In the genomic region with DNA sequence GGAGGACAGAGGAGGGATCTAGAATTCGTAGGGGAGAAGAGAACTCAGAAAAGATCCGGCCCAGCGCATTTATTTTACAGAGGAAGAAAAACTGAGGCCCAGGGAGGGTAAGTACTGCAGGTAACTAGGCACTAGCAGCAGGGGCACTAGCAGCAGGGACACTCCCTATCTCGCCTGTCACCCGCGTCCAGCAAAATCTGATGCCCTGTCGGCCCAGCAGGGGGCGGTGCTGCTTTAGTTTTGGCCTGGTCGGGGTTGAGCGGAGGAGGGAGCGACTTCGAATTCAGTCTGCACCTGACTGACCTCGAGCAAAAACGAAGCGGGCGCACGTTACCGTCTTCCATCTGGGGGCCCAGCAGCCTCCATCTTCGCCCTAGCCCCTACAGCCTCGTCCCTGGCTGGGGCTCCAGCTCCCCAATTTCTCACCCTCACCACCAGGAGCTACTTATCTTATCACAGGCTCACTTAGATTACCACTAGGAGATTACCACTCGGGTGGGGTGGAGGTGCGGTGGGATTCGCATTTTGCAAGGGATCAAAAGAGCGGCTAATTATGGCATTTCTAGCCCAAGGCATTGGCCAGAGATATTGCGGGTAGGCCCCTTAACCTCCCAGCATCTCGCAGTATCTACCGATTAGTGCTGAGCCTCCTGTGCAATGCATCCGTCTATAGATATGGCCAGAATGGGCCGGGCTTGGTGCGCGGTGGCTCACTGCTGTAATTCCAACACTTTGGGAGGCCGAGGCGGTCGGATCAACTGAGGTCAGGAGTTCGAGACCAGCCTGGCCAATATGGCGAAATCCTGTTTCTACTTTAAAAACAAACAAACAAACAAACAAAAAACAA, we compare ENCODE assay signal across 1 cellular context.
TF ChIP-seq lines count a peak whose summit lies in the region.

No MANE protein-coding gene starts in this region.

TF ChIP-seq in HepG2, 621 proteins besides CTCF, POLR2A, EP300 and RAD21 (continued from another document and continues in another):
- no peak for TF ChIP-seq ZNF142 (CRISPR knock-in tag; IDR thresholded peaks at IDR 0.05)
- no peak for TF ChIP-seq GATA4 (IDR thresholded peaks at IDR 0.05; ENCODE audit: borderline replicate concordance, low read depth)
- no peak for TF ChIP-seq FOXC1 (CRISPR knock-in tag; IDR thresholded peaks at IDR 0.05; ENCODE audit: borderline replicate concordance)
- TF ChIP-seq THYN1 (CRISPR knock-in tag; IDR thresholded peaks at IDR 0.05; ENCODE audit: borderline replicate concordance, low read depth), result no peak
- TF ChIP-seq ZNF713 (CRISPR knock-in tag; IDR thresholded peaks at IDR 0.05), result no peak
- TF ChIP-seq ZNF251 (CRISPR knock-in tag; IDR thresholded peaks at IDR 0.05), result no peak
- TF ChIP-seq ASH2L (IDR thresholded peaks at IDR 0.05; ENCODE audit: insufficient read length, low read depth, low read length), result no peak
- peak; percentile 58; the same call in 1 of the 2 replicates for TF ChIP-seq IRF2 (CRISPR knock-in tag; IDR thresholded peaks at IDR 0.05)
- TF ChIP-seq, protein P1, sequence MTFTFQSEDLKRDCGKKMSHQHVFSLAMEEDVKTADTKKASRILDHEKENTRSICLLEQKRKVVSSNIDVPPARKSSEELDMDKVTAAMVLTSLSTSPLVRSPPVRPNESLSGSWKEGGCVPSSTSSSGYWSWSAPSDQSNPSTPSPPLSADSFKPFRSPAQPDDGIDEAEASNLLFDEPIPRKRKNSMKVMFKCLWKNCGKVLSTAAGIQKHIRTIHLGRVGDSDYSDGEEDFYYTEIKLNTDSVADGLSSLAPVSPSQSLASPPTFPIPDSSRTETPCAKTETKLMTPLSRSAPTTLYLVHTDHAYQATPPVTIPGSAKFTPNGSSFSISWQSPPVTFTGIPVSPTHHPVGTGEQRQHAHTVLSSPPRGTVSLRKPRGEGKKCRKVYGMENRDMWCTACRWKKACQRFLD (CRISPR knock-in tag; IDR thresholded peaks at IDR 0.05; ENCODE audit: borderline replicate concordance), result no peak
- no peak for TF ChIP-seq IKZF1 (IDR thresholded peaks at IDR 0.05)
- TF ChIP-seq DBP (CRISPR knock-in tag; IDR thresholded peaks at IDR 0.05; ENCODE audit: not compliant biosample characterization), result no peak
- no peak for TF ChIP-seq ZNF121 (CRISPR knock-in tag; IDR thresholded peaks at IDR 0.05)
- TF ChIP-seq, protein P2, sequence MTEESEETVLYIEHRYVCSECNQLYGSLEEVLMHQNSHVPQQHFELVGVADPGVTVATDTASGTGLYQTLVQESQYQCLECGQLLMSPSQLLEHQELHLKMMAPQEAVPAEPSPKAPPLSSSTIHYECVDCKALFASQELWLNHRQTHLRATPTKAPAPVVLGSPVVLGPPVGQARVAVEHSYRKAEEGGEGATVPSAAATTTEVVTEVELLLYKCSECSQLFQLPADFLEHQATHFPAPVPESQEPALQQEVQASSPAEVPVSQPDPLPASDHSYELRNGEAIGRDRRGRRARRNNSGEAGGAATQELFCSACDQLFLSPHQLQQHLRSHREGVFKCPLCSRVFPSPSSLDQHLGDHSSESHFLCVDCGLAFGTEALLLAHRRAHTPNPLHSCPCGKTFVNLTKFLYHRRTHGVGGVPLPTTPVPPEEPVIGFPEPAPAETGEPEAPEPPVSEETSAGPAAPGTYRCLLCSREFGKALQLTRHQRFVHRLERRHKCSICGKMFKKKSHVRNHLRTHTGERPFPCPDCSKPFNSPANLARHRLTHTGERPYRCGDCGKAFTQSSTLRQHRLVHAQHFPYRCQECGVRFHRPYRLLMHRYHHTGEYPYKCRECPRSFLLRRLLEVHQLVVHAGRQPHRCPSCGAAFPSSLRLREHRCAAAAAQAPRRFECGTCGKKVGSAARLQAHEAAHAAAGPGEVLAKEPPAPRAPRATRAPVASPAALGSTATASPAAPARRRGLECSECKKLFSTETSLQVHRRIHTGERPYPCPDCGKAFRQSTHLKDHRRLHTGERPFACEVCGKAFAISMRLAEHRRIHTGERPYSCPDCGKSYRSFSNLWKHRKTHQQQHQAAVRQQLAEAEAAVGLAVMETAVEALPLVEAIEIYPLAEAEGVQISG (CRISPR knock-in tag; IDR thresholded peaks at IDR 0.05), result peak; percentile 23; the same call in 1 of the 2 replicates
- TF ChIP-seq, protein P3, sequence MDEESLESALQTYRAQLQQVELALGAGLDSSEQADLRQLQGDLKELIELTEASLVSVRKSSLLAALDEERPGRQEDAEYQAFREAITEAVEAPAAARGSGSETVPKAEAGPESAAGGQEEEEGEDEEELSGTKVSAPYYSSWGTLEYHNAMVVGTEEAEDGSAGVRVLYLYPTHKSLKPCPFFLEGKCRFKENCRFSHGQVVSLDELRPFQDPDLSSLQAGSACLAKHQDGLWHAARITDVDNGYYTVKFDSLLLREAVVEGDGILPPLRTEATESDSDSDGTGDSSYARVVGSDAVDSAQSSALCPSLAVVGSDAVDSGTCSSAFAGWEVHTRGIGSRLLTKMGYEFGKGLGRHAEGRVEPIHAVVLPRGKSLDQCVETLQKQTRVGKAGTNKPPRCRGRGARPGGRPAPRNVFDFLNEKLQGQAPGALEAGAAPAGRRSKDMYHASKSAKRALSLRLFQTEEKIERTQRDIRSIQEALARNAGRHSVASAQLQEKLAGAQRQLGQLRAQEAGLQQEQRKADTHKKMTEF (CRISPR knock-in tag; IDR thresholded peaks at IDR 0.05), result no peak; the same call in 1 of the 2 replicates
- TF ChIP-seq TRAFD1 (CRISPR knock-in tag; IDR thresholded peaks at IDR 0.05; ENCODE audit: borderline replicate concordance), result 0 out of 2 replicates have a peak, but pooled peaks have one; percentile 26
- peak; percentile 28; the same call in 1 of the 2 replicates for TF ChIP-seq BHLHE40 (IDR thresholded peaks at IDR 0.05; ENCODE audit: low read length)
- no peak for TF ChIP-seq TIGD3 (CRISPR knock-in tag; IDR thresholded peaks at IDR 0.05; ENCODE audit: borderline replicate concordance)
- TF ChIP-seq SAP130 (CRISPR knock-in tag; IDR thresholded peaks at IDR 0.05; ENCODE audit: low read depth), result peak; percentile 69
- no peak for TF ChIP-seq ZNF224 (CRISPR knock-in tag; IDR thresholded peaks at IDR 0.05)
- TF ChIP-seq ZBTB8A (CRISPR knock-in tag; IDR thresholded peaks at IDR 0.05; ENCODE audit: borderline replicate concordance, low read depth), result no peak
- no peak for TF ChIP-seq ZNF615 (CRISPR knock-in tag; IDR thresholded peaks at IDR 0.05; ENCODE audit: borderline replicate concordance)
- TF ChIP-seq, protein P4, sequence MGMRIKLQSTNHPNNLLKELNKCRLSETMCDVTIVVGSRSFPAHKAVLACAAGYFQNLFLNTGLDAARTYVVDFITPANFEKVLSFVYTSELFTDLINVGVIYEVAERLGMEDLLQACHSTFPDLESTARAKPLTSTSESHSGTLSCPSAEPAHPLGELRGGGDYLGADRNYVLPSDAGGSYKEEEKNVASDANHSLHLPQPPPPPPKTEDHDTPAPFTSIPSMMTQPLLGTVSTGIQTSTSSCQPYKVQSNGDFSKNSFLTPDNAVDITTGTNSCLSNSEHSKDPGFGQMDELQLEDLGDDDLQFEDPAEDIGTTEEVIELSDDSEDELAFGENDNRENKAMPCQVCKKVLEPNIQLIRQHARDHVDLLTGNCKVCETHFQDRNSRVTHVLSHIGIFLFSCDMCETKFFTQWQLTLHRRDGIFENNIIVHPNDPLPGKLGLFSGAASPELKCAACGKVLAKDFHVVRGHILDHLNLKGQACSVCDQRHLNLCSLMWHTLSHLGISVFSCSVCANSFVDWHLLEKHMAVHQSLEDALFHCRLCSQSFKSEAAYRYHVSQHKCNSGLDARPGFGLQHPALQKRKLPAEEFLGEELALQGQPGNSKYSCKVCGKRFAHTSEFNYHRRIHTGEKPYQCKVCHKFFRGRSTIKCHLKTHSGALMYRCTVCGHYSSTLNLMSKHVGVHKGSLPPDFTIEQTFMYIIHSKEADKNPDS (CRISPR knock-in tag; IDR thresholded peaks at IDR 0.05), result no peak
- peak; percentile 65; the same call in 1 of the 2 replicates for TF ChIP-seq ZNF782 (CRISPR knock-in tag; IDR thresholded peaks at IDR 0.05; ENCODE audit: borderline replicate concordance)
- TF ChIP-seq NR1H2 (CRISPR knock-in tag; IDR thresholded peaks at IDR 0.05; ENCODE audit: borderline replicate concordance, low read depth), result no peak
- no peak for TF ChIP-seq TOE1 (CRISPR knock-in tag; IDR thresholded peaks at IDR 0.05)
- TF ChIP-seq HIVEP1 (CRISPR knock-in tag; IDR thresholded peaks at IDR 0.05), result no peak
- no peak for TF ChIP-seq POLR2AphosphoS2 (IDR thresholded peaks at IDR 0.05; ENCODE audit: low read depth, low read length)
- no peak for TF ChIP-seq DDIT3 (CRISPR knock-in tag; IDR thresholded peaks at IDR 0.05)
- no peak for TF ChIP-seq KDM5A (IDR thresholded peaks at IDR 0.05; ENCODE audit: borderline replicate concordance, low read length)
- TF ChIP-seq ZNF652 (CRISPR knock-in tag; IDR thresholded peaks at IDR 0.05; ENCODE audit: borderline replicate concordance, low read depth), result no peak
- peak; percentile 64; the same call in 1 of the 2 replicates for TF ChIP-seq HNF1B (CRISPR knock-in tag; IDR thresholded peaks at IDR 0.05)
- TF ChIP-seq MXI1 (IDR thresholded peaks at IDR 0.05; ENCODE audit: borderline replicate concordance, low read depth, low read length), result 0 out of 3 replicates have a peak, but pooled peaks have one; percentile 23
